Comparison of ENCODE assay signal across 1 cellular context in the genomic region with DNA sequence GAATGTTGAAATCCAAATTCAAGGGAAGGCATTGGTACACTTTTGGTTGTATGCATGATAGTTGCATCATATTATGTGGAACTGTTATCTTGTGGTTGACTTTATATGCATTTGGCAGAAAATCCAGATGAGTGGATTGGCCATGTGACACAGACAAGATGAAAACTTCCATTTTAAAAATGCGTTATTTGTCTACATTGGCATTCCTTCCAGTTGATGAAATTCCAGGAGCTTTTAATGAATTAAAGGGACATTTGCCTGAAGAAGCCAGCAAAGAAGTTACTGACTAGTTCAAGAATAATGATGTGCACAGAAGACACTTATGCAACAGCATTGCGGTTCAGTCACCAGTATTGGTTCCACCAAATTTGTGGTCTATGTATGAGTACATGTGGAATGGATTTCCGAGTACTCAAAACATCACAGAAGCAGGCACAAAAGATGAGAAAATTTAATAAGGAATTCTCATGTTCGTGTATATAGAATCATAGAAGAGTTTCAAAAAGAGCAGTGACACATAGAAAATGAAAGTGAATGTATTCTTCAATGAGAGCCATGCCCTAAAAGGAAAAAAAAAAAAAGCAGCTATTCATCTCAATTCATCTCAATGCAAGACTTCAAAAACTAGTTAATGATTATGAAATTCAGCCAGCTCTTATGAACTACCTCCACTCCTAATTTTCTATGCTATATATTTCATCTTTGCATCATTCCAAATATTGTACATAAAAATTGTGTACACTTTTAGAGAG.
TF ChIP-seq lines count a peak whose summit lies in the region.

No MANE protein-coding gene starts in this region.

TF ChIP-seq in IMR-90, 13 proteins besides CTCF, POLR2A, EP300 and RAD21:
- no peak for TF ChIP-seq ELK1 (IDR thresholded peaks at IDR 0.05; ENCODE audit: borderline replicate concordance, low read depth, low read length)
- no peak for TF ChIP-seq SMC3 (IDR thresholded peaks at IDR 0.05; ENCODE audit: low read depth, low read length)
- TF ChIP-seq CEBPB (IDR thresholded peaks at IDR 0.05; ENCODE audit: low read depth, low read length), result peak; percentile 93
- TF ChIP-seq BHLHE40 (IDR thresholded peaks at IDR 0.05; ENCODE audit: low read depth, low read length), result no peak
- TF ChIP-seq, protein P1, sequence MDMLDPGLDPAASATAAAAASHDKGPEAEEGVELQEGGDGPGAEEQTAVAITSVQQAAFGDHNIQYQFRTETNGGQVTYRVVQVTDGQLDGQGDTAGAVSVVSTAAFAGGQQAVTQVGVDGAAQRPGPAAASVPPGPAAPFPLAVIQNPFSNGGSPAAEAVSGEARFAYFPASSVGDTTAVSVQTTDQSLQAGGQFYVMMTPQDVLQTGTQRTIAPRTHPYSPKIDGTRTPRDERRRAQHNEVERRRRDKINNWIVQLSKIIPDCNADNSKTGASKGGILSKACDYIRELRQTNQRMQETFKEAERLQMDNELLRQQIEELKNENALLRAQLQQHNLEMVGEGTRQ (IDR thresholded peaks at IDR 0.05; ENCODE audit: low read depth, low read length), result peak; percentile 87
- no peak for TF ChIP-seq RCOR1 (IDR thresholded peaks at IDR 0.05; ENCODE audit: insufficient replicate concordance, low read length)
- no peak for TF ChIP-seq MAZ (IDR thresholded peaks at IDR 0.05; ENCODE audit: borderline replicate concordance, low read depth, low read length)
